20 cellular contexts compared by ENCODE assay signal in genomic region chr1:78061825-78062523, GRCh38. TPM values are rescaled to one million over a fixed set of nuclear protein-coding genes. Genes with fewer than 3 reads are reported as not detected.
DNase-seq lines count a peak whose midpoint lies in the region; ATAC-seq and TF ChIP-seq lines count a peak whose summit lies in the region.
"Had no signal": no experiment of that assay in that cellular context is flagged by ENCODE, and none has a peak within 500 bp of the region (broad histone marks: within the 10 kb centered on the region; RNA-seq: fewer than 3 reads in every experiment).

No MANE protein-coding gene starts in this region.

- H3K36me3 ChIP-seq in lower lobe of right lung: no peaks in the 10 kb centered on the region
- H3K36me3 ChIP-seq in HAP-1 (replicated peaks): no peaks in the 10 kb centered on the region
- H3K36me3 ChIP-seq: pancreas had no signal

- H3K27ac Mint-ChIP-seq in naive thymus-derived CD8-positive, alpha-beta T cell: no peak overlapping the region
- H3K27ac Mint-ChIP-seq: CD4-positive, CD25-positive, alpha-beta regulatory T cell had no signal

- H3K36me3 Mint-ChIP-seq in naive thymus-derived CD8-positive, alpha-beta T cell: no peaks in the 10 kb centered on the region
- H3K36me3 Mint-ChIP-seq: CD4-positive, CD25-positive, alpha-beta regulatory T cell had no signal

- peak; percentile 45 to 57 for ATAC-seq in lower lobe of right lung
- ATAC-seq in naive thymus-derived CD8-positive, alpha-beta T cell: no peak

- intact Hi-C loops in lower lobe of right lung (cut with DNase I): no loop called here

- H3K27me3 Mint-ChIP-seq in naive thymus-derived CD8-positive, alpha-beta T cell: peaks cover 0 to 8% (median 6%) of the 10 kb centered on the region in 5 donors

- no peaks in the 10 kb centered on the region for H3K4me1 Mint-ChIP-seq in naive thymus-derived CD8-positive, alpha-beta T cell

- TF ChIP-seq CTCF in AG09309 (IDR thresholded peaks at IDR 0.05; ENCODE audit: control insufficient read depth, insufficient read depth, low read depth, low read length, missing control alignments) (no peak), epithelial cell of esophagus (IDR thresholded peaks at IDR 0.05; ENCODE audit: insufficient read depth, low read depth, low read length, missing control alignments) (no peak), lower lobe of right lung (IDR thresholded peaks at IDR 0.05) (no peak)

- no peak overlapping the region for H3K4me3 Mint-ChIP-seq in naive thymus-derived CD8-positive, alpha-beta T cell
- H3K4me3 Mint-ChIP-seq: CD4-positive, CD25-positive, alpha-beta regulatory T cell had no signal

- H3K27me3 ChIP-seq in lower lobe of right lung (ENCODE audit: low read depth) (no peaks in the 10 kb centered on the region), HAP-1 (ENCODE audit: low read depth) (peaks cover 3% of the 10 kb centered on the region; the same call in 1 of the 2 replicates)
- H3K27me3 ChIP-seq: pancreas had no signal

- in situ Hi-C loops in HAP-1 (cut with MboI; ENCODE audit: low sequenced_read_pairs): no loop called here

- H3K4me3 ChIP-seq in AG09309 (ENCODE audit: control insufficient read depth, low read depth, low read length) (no peak overlapping the region), epithelial cell of esophagus (ENCODE audit: low read length) (no peak overlapping the region), lower lobe of right lung (no peak overlapping the region), HAP-1 (no peak overlapping the region)
- H3K4me3 ChIP-seq: lung, pancreas, SK-N-MC had no signal

- H3K9me3 Mint-ChIP-seq in naive thymus-derived CD8-positive, alpha-beta T cell: no peaks in the 10 kb centered on the region

- DNase-seq in AG09309 (ENCODE audit: low read depth) (peak; percentile 90), NCI-H226 (peak; percentile 58), epithelial cell of esophagus (ENCODE audit: low read depth) (peak; percentile 52), lower lobe of right lung (no peak), germinal center (ENCODE audit: low spot score) (no peak), NCI-H1092 treated with DMSO at 0.1 percent for 48 hours (lab: John Stamatoyannopoulos, UW) (no peak), HAP-1 (ENCODE audit: low spot score in 2 of 2) (no peak)
- DNase-seq in naive thymus-derived CD8-positive, alpha-beta T cell: no peak
- DNase-seq: activated CD4-positive, alpha-beta T cell treated with anti-CD3 and anti-CD28 coated beads for 1 hour; activated T-cell treated with anti-CD3 and anti-CD28 coated beads, Interleukin-2, amount 50 U/mL, for 48 hours; aorta; CD4-positive, CD25-positive, alpha-beta regulatory T cell; erythroblast; NCI-H1105; NCI-H510A treated with DMSO at 0.1 percent for 48 hours; pancreas; stimulated activated CD4-positive, alpha-beta T cell treated with anti-CD3 and anti-CD28 coated beads, Interleukin-2, amount 100 ng/mL, for 24 hours; stimulated activated naive CD4-positive, alpha-beta T cell had no signal

- H3K27ac ChIP-seq in lower lobe of right lung: no peak overlapping the region
- H3K27ac ChIP-seq: pancreas, SK-N-MC had no signal

- POLR2A ChIA-PET in naive thymus-derived CD8-positive, alpha-beta T cell (lab: Charles Lee): interaction anchor here (0.7 kb wide), 1 partner anchor 1115 kb away, joined by 4 read pairs; no protein-coding TSS in a partner anchor

- H3K9me3 ChIP-seq in lower lobe of right lung (no peaks in the 10 kb centered on the region), HAP-1 (no peaks in the 10 kb centered on the region)
- H3K9me3 ChIP-seq: pancreas had no signal

- H3K4me1 ChIP-seq in lower lobe of right lung (no peaks in the 10 kb centered on the region), HAP-1 (no peaks in the 10 kb centered on the region)
- H3K4me1 ChIP-seq: pancreas had no signal

RNA-seq across cellular contexts. Expression of gene GIPC2, which starts 16.2 kb away (rescaled TPM):
- 2.9 TPM for total RNA-seq in lower lobe of right lung
- total RNA-seq in naive thymus-derived CD8-positive, alpha-beta T cell: under 1 TPM; 0.26 to 0.52 TPM
- under 1 TPM; 0.05 to 0.39 (median 0.18) TPM for polyA plus RNA-seq in naive thymus-derived CD8-positive, alpha-beta T cell
- total RNA-seq: CD4-positive, CD25-positive, alpha-beta regulatory T cell had no signal

RNA-seq across cellular contexts. Expression of gene DNAJB4, which starts 57.2 kb away (rescaled TPM):
- total RNA-seq in lower lobe of right lung: 29.0 TPM
- total RNA-seq in naive thymus-derived CD8-positive, alpha-beta T cell: 10 to 100 TPM; 16.9 to 23.0 TPM
- polyA plus RNA-seq in naive thymus-derived CD8-positive, alpha-beta T cell: 1 to 10 TPM; 3.7 to 6.3 (median 5.8) TPM

Comparison
In these comparisons a context has a peak if more than half of its experiments do, and no peak if none do; other contexts are left out.
1. DNase-seq: peak in AG09309 (single experiment), NCI-H226 (single experiment) and epithelial cell of esophagus (single experiment); none in lower lobe of right lung (single experiment), germinal center (single experiment), NCI-H1092 treated with DMSO at 0.1 percent for 48 hours (single experiment), HAP-1 (0 of 2) and naive thymus-derived CD8-positive, alpha-beta T cell (0 of 10).
2. ATAC-seq: peak in lower lobe of right lung (2 of 2); none in naive thymus-derived CD8-positive, alpha-beta T cell (0 of 2).